ENCODE assay signal across 24 cellular contexts in the genomic region with DNA sequence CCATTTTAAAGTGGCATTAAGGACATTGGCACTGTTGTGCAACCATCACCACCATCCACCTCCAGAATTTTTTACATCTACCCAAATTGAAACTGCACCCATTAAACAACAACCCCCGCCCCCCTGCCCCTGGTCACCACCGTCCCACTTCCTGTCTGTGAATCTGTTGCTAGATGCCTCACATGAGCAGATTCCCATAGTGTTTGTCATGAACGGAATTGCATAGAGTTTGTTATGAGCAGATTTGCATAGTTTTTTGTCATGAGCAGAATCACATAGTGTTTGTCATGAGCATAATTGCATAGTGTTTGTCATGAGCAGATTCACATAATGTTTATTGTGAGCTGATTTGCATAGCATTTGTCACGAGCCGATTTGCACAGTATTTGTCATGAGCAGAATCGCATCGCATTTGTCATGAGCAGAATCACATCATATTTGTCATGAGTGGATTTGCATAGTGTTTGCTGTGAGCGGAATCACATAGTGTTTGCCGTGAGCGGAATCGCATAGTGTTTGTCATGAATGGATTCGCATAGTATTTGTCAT.
"Had no signal": no experiment of that assay in that cellular context is flagged by ENCODE, and none has a peak within 500 bp of the region (broad histone marks: within the 10 kb centered on the region; RNA-seq: fewer than 3 reads in every experiment).

No MANE protein-coding gene starts in this region.

- H3K36me3 Mint-ChIP-seq: activated naive CD4-positive, alpha-beta T cell treated with anti-CD3 and anti-CD28 coated beads, Interleukin-2, amount 50 U/mL, for 24 hours; memory B cell; WTC11 had no signal

- FAIRE-seq: endothelial cell of umbilical vein, kidney had no signal

- H3K4me3 ChIP-seq: adrenal gland, esophagus squamous epithelium, right atrium auricular region, skin epidermis had no signal

- DNase-seq: activated CD4-positive, alpha-beta memory T cell treated with anti-CD3 and anti-CD28 coated beads, Interleukin-2, amount 10 ng/mL, durations not matched to agents 7 days and 5 days; activated CD4-positive, alpha-beta T cell treated with anti-CD3 and anti-CD28 coated beads for 4 hours; activated effector memory CD4-positive, alpha-beta T cell treated with Interleukin-2 at 50 U/mL for 16 hours; activated T-cell treated with anti-CD3 and anti-CD28 coated beads, Interleukin-2, amount 50 U/mL, for 4 hours; adrenal gland; caudate nucleus; cortex of kidney; effector CD8-positive, alpha-beta T cell; esophagus squamous epithelium; hypothalamus; kidney; left ventricle myocardium superior; nephron progenitor cell; occipital lobe; stimulated activated CD4-positive, alpha-beta T cell treated with anti-CD3 and anti-CD28 coated beads, Interleukin-15, amount 100 ng/mL, for 24 hours; stimulated activated CD4-positive, alpha-beta T cell treated with anti-CD3 and anti-CD28 coated beads, Interleukin-4, amount 100 ng/mL, for 1 hour; stimulated activated naive CD4-positive, alpha-beta T cell; T-helper 2 cell had no signal

- H3K9me3 ChIP-seq: adrenal gland, esophagus squamous epithelium, right atrium auricular region had no signal

- H3K4me3 Mint-ChIP-seq: activated CD4-positive, alpha-beta memory T cell treated with anti-CD3 and anti-CD28 coated beads, Interleukin-2, amount 10 ng/mL, durations not matched to agents 7 days and 5 days; activated naive CD4-positive, alpha-beta T cell treated with anti-CD3 and anti-CD28 coated beads, Interleukin-2, amount 50 U/mL, for 24 hours; activated T-cell treated with anti-CD3 and anti-CD28 coated beads, Interleukin-2, amount 50 U/mL, for 4 hours; memory B cell; nephron progenitor cell; WTC11 had no signal

- H3K27ac ChIP-seq: adrenal gland, esophagus squamous epithelium, right atrium auricular region, skin epidermis had no signal

- H3K36me3 ChIP-seq: adrenal gland, esophagus squamous epithelium, right atrium auricular region had no signal

- H3K9me3 Mint-ChIP-seq: activated CD4-positive, alpha-beta memory T cell treated with anti-CD3 and anti-CD28 coated beads, Interleukin-2, amount 10 ng/mL, durations not matched to agents 7 days and 5 days; activated naive CD4-positive, alpha-beta T cell treated with anti-CD3 and anti-CD28 coated beads, Interleukin-2, amount 50 U/mL, for 24 hours; activated T-cell treated with anti-CD3 and anti-CD28 coated beads, Interleukin-2, amount 50 U/mL, for 4 hours; WTC11 had no signal

- H3K4me1 ChIP-seq: adrenal gland, esophagus squamous epithelium, right atrium auricular region had no signal

- ATAC-seq: left ventricle myocardium superior, WTC11 had no signal

- H3K27me3 ChIP-seq: right atrium auricular region had no signal

- H3K4me1 Mint-ChIP-seq: activated naive CD4-positive, alpha-beta T cell treated with anti-CD3 and anti-CD28 coated beads, Interleukin-2, amount 50 U/mL, for 24 hours had no signal

- H3K27ac Mint-ChIP-seq: activated CD4-positive, alpha-beta memory T cell treated with anti-CD3 and anti-CD28 coated beads, Interleukin-2, amount 10 ng/mL, durations not matched to agents 7 days and 5 days; activated naive CD4-positive, alpha-beta T cell treated with anti-CD3 and anti-CD28 coated beads, Interleukin-2, amount 50 U/mL, for 24 hours; memory B cell; nephron progenitor cell; WTC11 had no signal
